In the genomic region with DNA sequence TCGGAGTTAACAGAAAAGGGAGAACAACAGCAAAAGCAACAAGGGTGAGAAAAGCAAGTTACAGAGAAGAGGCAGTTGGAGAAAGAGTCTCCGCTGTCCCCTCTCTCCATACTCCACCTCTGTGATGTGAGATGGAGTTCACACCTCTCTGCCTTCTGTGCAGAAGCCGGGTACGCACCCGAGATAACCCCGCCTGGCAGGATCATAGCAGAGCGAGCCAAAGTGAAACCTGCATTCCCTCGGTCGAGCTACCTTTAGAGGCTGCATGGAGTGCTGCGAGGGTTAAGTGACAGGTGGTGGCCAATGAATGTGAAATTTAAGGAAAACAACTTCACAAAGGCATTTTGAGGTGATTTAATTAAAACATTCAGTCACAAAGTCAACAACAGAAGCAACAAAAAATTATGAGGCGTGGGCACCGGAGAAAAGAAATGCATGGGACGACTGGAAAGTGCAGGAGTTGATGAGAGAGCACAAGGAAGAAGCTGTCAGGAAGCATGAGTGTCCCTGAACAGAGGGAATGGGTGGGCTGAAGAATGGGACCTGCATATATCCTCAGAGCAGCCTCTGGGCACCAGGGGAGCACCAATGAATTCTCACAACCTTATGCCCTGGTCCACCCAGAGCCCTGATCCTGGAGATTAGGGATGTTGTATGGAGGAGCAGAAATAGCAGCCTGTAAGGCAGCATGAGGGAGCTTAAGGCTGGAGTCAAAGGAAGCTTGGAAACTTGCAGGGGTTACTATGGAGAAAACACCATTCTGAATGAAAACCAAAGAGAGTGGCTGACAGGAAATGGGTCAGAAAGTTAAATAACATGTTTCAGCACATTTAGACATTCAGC, we compare ENCODE assay signal across 1 cellular context.
TF ChIP-seq lines count a peak whose summit lies in the region.

No MANE protein-coding gene starts in this region.

TF ChIP-seq in GM23338, 12 proteins besides CTCF, POLR2A, EP300 and RAD21 (continued from another document):
- no peak for TF ChIP-seq ZNF462 (CRISPR knock-in tag; IDR thresholded peaks at IDR 0.05)
- no peak for TF ChIP-seq EZH2 (IDR thresholded peaks at IDR 0.05; ENCODE audit: low read depth, unreplicated experiment)
- TF ChIP-seq ZNF331 (CRISPR knock-in tag; IDR thresholded peaks at IDR 0.05; ENCODE audit: low read depth), result no peak
- no peak for TF ChIP-seq ETS1 (IDR thresholded peaks at IDR 0.05)
- no peak for TF ChIP-seq EZH2phosphoT487 (IDR thresholded peaks at IDR 0.05; ENCODE audit: unreplicated experiment)
- no peak for TF ChIP-seq STAT1 (IDR thresholded peaks at IDR 0.05; ENCODE audit: unreplicated experiment)
- TF ChIP-seq CREB1 (CRISPR knock-in tag; IDR thresholded peaks at IDR 0.05; ENCODE audit: low read depth), result no peak
- TF ChIP-seq, protein P1, sequence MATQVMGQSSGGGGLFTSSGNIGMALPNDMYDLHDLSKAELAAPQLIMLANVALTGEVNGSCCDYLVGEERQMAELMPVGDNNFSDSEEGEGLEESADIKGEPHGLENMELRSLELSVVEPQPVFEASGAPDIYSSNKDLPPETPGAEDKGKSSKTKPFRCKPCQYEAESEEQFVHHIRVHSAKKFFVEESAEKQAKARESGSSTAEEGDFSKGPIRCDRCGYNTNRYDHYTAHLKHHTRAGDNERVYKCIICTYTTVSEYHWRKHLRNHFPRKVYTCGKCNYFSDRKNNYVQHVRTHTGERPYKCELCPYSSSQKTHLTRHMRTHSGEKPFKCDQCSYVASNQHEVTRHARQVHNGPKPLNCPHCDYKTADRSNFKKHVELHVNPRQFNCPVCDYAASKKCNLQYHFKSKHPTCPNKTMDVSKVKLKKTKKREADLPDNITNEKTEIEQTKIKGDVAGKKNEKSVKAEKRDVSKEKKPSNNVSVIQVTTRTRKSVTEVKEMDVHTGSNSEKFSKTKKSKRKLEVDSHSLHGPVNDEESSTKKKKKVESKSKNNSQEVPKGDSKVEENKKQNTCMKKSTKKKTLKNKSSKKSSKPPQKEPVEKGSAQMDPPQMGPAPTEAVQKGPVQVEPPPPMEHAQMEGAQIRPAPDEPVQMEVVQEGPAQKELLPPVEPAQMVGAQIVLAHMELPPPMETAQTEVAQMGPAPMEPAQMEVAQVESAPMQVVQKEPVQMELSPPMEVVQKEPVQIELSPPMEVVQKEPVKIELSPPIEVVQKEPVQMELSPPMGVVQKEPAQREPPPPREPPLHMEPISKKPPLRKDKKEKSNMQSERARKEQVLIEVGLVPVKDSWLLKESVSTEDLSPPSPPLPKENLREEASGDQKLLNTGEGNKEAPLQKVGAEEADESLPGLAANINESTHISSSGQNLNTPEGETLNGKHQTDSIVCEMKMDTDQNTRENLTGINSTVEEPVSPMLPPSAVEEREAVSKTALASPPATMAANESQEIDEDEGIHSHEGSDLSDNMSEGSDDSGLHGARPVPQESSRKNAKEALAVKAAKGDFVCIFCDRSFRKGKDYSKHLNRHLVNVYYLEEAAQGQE (IDR thresholded peaks at IDR 0.05; ENCODE audit: unreplicated experiment), result no peak
